ENCODE assay signal across 8 cellular contexts in genomic region chr22:21014202-21015050, GRCh38. TPM values are rescaled to one million over a fixed set of nuclear protein-coding genes. Genes with fewer than 3 reads are reported as not detected.
DNase-seq lines count a peak whose midpoint lies in the region; ATAC-seq and TF ChIP-seq lines count a peak whose summit lies in the region.

No MANE protein-coding gene starts in this region.

- no peaks in the 10 kb centered on the region for H3K27me3 ChIP-seq in kidney epithelial cell (ENCODE audit: control insufficient read depth, insufficient read depth, low read length)

- DNase-seq in SIG-M5 treated with dmso at 0.1 percent for 504 hours (lab: John Stamatoyannopoulos, UW; ENCODE audit: unreplicated experiment): peak; percentile 75
- DNase-seq in SIG-M5 (lab: John Stamatoyannopoulos, UW): no peak
- peak; percentile 98 for DNase-seq in NCI-H2227 treated with DMSO at 0.1 percent for 48 hours (lab: John Stamatoyannopoulos, UW)
- DNase-seq in activated CD4-positive, alpha-beta T cell treated with anti-CD3 and anti-CD28 coated beads for 1 hour: peak; percentile 66
- DNase-seq in cerebellar nuclear complex (lab: John Stamatoyannopoulos, UW): peak; percentile 56 to 77
- peak; percentile 73 for DNase-seq in kidney epithelial cell (ENCODE audit: low read depth)
- peak; percentile 67 to 69 for DNase-seq in stimulated activated CD4-positive, alpha-beta T cell treated with anti-CD3 and anti-CD28 coated beads, Interleukin-15, amount 100 ng/mL, for 1 hour (ENCODE audit: low read depth in 1 of 2, low spot score in 1 of 2)

- H3K36me3 ChIP-seq in kidney epithelial cell (ENCODE audit: control insufficient read depth, insufficient read depth, low read length): no peaks in the 10 kb centered on the region

- peak overlapping the region; percentile 41 for H3K4me3 ChIP-seq in kidney epithelial cell (ENCODE audit: low read depth, low read length)

- no peak for TF ChIP-seq CTCF in kidney epithelial cell (IDR thresholded peaks at IDR 0.05; ENCODE audit: insufficient read depth, low read length, poor library complexity, severe bottlenecking)

- peak; percentile 76 for ATAC-seq in HG03139 (IDR thresholded peaks at IDR 0.05; ENCODE audit: unreplicated experiment)

RNA-seq across cellular contexts. Expression of gene P2RX6, which starts 0.5 kb away (rescaled TPM):
- total RNA-seq in kidney epithelial cell: 0.27 TPM in 1 of 2 replicates, not detected in the other

RNA-seq across cellular contexts. Expression of gene THAP7, which starts 12.5 kb away (rescaled TPM):
- 29.7 and 37.9 TPM in 2 replicates for total RNA-seq in kidney epithelial cell

RNA-seq across cellular contexts. Expression of gene SLC7A4, which starts 17.9 kb away (rescaled TPM):
- total RNA-seq in kidney epithelial cell: 2.3 and 2.7 TPM in 2 replicates

RNA-seq across cellular contexts. Expression of gene LRRC74B, which starts 31.3 kb away (rescaled TPM):
- total RNA-seq in kidney epithelial cell: not detected in 2 replicates

RNA-seq across cellular contexts. Expression of gene LZTR1, which starts 32.3 kb away (rescaled TPM):
- 39.3 and 45.2 TPM in 2 replicates for total RNA-seq in kidney epithelial cell
